ENCODE assay signal across 2 cellular contexts in the genomic region with DNA sequence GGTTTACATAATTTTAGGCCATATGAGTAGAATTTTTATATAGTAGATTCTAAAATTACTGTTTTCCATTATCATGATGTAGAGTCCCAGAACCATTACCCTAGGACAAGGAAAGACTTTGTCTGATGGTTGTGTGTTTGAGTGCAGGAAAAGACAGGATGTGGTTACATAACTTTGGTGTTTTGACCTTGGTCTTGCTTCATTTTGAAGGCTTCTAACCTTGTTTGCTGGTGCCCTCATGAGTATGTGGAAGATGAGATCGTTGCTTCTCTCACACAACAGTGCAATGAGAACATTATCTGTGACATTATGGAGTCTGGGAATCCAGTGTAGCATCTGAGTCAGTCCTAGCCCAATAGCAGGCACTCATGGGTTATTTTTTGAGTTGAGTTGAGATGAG.
A peak's percentile ranks its signal among the peaks of the same experiment; 100 is the strongest.
TF ChIP-seq lines count a peak whose summit lies in the region.

No MANE protein-coding gene starts in this region.

TF ChIP-seq in IMR-90, 13 proteins besides CTCF, POLR2A, EP300 and RAD21 (continued from another document):
- 0 out of 2 replicates have a peak, but pooled peaks have one; percentile 8 for TF ChIP-seq CEBPB (IDR thresholded peaks at IDR 0.05; ENCODE audit: low read depth, low read length)

TF ChIP-seq in HepG2, 621 proteins besides CTCF, POLR2A, EP300 and RAD21 (continued from another document):
- TF ChIP-seq CEBPG (CRISPR knock-in tag; IDR thresholded peaks at IDR 0.05) (0 out of 2 replicates have a peak, but pooled peaks have one; percentile 22), SAP130 (CRISPR knock-in tag; IDR thresholded peaks at IDR 0.05; ENCODE audit: low read depth) (no peak), CEBPB (IDR thresholded peaks at IDR 0.05; ENCODE audit: borderline replicate concordance, low read depth, low read length) (peak; percentile 47; the same call in 1 of the 2 replicates), ZNF543 (CRISPR knock-in tag; IDR thresholded peaks at IDR 0.05) (no peak), ZNF549 (CRISPR knock-in tag; IDR thresholded peaks at IDR 0.05) (no peak)
